In the genomic region with DNA sequence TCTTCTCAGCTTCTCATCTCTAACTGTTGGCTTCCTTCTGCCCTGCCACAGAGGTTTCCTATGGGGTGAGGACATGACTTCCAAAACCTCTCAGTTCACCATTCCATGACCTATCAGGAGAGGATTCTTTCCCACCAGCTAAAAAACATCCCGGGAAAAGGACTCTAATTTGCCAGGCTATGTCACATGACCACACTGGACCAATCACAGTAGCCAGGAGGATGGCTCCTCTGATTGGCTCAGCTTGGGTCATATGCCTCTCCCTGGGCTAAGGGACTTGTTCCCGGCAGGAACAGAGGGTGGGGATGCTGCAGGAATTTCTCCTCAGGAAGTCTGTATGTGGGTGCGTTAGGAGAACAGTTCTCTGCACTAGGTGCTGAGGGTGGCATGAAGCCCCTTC, we compare ENCODE assay signal across 14 cellular contexts. TPM values are rescaled to one million over a fixed set of nuclear protein-coding genes. Genes with fewer than 3 reads are reported as not detected.
DNase-seq lines count a peak whose midpoint lies in the region; ATAC-seq lines count a peak whose summit lies in the region.
"Had no signal": no experiment of that assay in that cellular context is flagged by ENCODE, and none has a peak within 500 bp of the region (broad histone marks: within the 10 kb centered on the region; RNA-seq: fewer than 3 reads in every experiment).

No MANE protein-coding gene starts in this region.

- H3K36me3 ChIP-seq in SJCRH30 = no peaks in the 10 kb centered on the region
- H3K36me3 ChIP-seq: heart right ventricle, tibial nerve had no signal

- H3K27ac ChIP-seq in SJCRH30 = no peak overlapping the region; the same call in 1 of the 2 replicates
- H3K27ac ChIP-seq: heart right ventricle, tibial nerve had no signal

- no peaks in the 10 kb centered on the region for H3K27me3 ChIP-seq in SJCRH30

- H3K4me1 ChIP-seq in SJCRH30 = peaks cover 9% of the 10 kb centered on the region

- H3K4me3 ChIP-seq in SJCRH30 = peak overlapping the region; percentile 50
- H3K4me3 ChIP-seq: heart right ventricle, tibial nerve had no signal

- H3K9me3 ChIP-seq in SJCRH30 (replicated peaks) = no peaks in the 10 kb centered on the region

- DNase-seq in ELF-1 (ENCODE audit: low read depth, low spot score) = peak; percentile 64
- peak; percentile 25 for DNase-seq in LHCN-M2 (ENCODE audit: low read depth)
- DNase-seq in SJCRH30 = peak; percentile 90 to 96
- peak; percentile 44 for DNase-seq in iris pigment epithelial cell (ENCODE audit: low read depth)
- DNase-seq in stimulated activated CD8-positive, alpha-beta memory T cell treated with anti-CD3 and anti-CD28 coated beads, Interleukin-4, amount 100 ng/mL, for 48 hours = no peak
- no peak for DNase-seq in SHP77 treated with DMSO at 0.1 percent for 48 hours (lab: John Stamatoyannopoulos, UW)
- DNase-seq: DND-41; effector memory CD4-positive, alpha-beta T cell; heart right ventricle; KBM-7 had no signal

- no peak for ATAC-seq in GM18520 (IDR thresholded peaks at IDR 0.05; ENCODE audit: unreplicated experiment)
- ATAC-seq in GM21786 (IDR thresholded peaks at IDR 0.05; ENCODE audit: unreplicated experiment) = no peak
- ATAC-seq: heart right ventricle, sciatic nerve had no signal

RNA-seq across cellular contexts. Expression of a gene that starts 40.3 kb away (rescaled TPM):
- 6.3 and 8.5 TPM in 2 replicates for total RNA-seq in LHCN-M2 (2014; rRNA removed)
- polyA plus RNA-seq in LHCN-M2 (2012) = 6.5 TPM
- 12.8 and 13.1 TPM in 2 replicates for total RNA-seq in SJCRH30 (2014; rRNA removed; shearing (Covaris generic))

Comparison
In these comparisons a context has a peak if more than half of its experiments do, and no peak if none do; other contexts are left out.
1. DNase-seq: peak in ELF-1 (single experiment), LHCN-M2 (single experiment), SJCRH30 (2 of 2) and iris pigment epithelial cell (single experiment); none in stimulated activated CD8-positive, alpha-beta memory T cell treated with anti-CD3 and anti-CD28 coated beads, Interleukin-4, amount 100 ng/mL, for 48 hours (single experiment) and SHP77 treated with DMSO at 0.1 percent for 48 hours (single experiment).